Comparison of ENCODE assay signal across 23 cellular contexts in the genomic region with DNA sequence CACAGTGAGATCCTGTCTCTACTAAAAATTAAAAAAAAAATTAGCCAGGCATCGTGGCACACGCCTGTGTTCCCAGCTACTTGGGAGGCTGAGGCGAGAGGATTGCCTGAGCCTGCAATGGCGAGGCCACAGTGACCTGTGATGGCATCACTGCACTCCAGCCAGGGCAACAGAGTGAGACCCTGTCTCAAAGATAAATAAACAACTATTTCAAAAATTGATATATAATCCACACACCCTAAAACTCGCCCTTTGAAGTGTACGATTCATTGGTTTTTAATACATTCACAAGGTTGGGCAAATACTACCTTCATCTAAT. TPM values are rescaled to one million over a fixed set of nuclear protein-coding genes. Genes with fewer than 3 reads are reported as not detected.
DNase-seq lines count a peak whose midpoint lies in the region; ATAC-seq, FAIRE-seq and TF ChIP-seq lines count a peak whose summit lies in the region.
"Had no signal": no experiment of that assay in that cellular context is flagged by ENCODE, and none has a peak within 500 bp of the region (broad histone marks: within the 10 kb centered on the region; RNA-seq: fewer than 3 reads in every experiment).

No MANE protein-coding gene starts in this region.

- H3K4me1 ChIP-seq in HepG2 (ENCODE audit: insufficient read depth, low read length), result peaks cover 47% of the 10 kb centered on the region
- H3K4me1 ChIP-seq in right lobe of liver, result peaks cover 0 to 18% (median 3%) of the 10 kb centered on the region in 4 donors
- peaks cover 5 to 11% of the 10 kb centered on the region in 2 experiments; a peak in 4 of 5 replicates for H3K4me1 ChIP-seq in K562 (replicated peaks in 1 of 2; ENCODE audit: control insufficient read depth in 2 of 2, insufficient read depth in 2 of 2, low read length in 2 of 2)
- H3K4me1 ChIP-seq in right atrium auricular region, result no peaks in the 10 kb centered on the region
- H3K4me1 ChIP-seq: Caco-2 had no signal

- no peak overlapping the region for H3K27ac ChIP-seq in HepG2 (ENCODE audit: extremely low read length, insufficient read depth, low read length)
- no peak overlapping the region for H3K27ac ChIP-seq in right lobe of liver
- no peak overlapping the region for H3K27ac ChIP-seq in K562 (ENCODE audit: extremely low read depth, low read depth, low read length)
- no peak overlapping the region for H3K27ac ChIP-seq in right atrium auricular region
- H3K27ac ChIP-seq: 22Rv1, A549, C4-2B, HL-60 had no signal

- H3K4me3 ChIP-seq in HepG2 (replicated peaks in 1 of 3; ENCODE audit: insufficient read depth in 1 of 3, low read depth in 2 of 3, low read length in 3 of 3), result no peak overlapping the region
- H3K4me3 ChIP-seq in right lobe of liver, result no peak overlapping the region
- no peak overlapping the region for H3K4me3 ChIP-seq in K562
- no peak overlapping the region for H3K4me3 ChIP-seq in right atrium auricular region
- H3K4me3 ChIP-seq: A549 had no signal

- intact Hi-C loops in HepG2 (cut with micrococcal nuclease; ENCODE audit: unreplicated experiment), result no loop called here
- intact Hi-C loops in right lobe of liver (cut with DNase I), result no loop called here
- intact Hi-C loops in K562 (cut with micrococcal nuclease), result no loop called here
- intact Hi-C loops in left colon (cut with DNase I, micrococcal nuclease), result no loop called here

- TF ChIP-seq CTCF in HepG2 (CRISPR knock-in tag; IDR thresholded peaks at IDR 0.05) (no peak), right lobe of liver (IDR thresholded peaks at IDR 0.05) (no peak), K562 (IDR thresholded peaks at IDR 0.05 in 2 of 3, conservative IDR thresholded peaks at IDR 0.05 in 1 of 3; ENCODE audit: insufficient read depth in 2 of 3, low read depth in 1 of 3, low read length in 3 of 3) (no peak), right atrium auricular region (IDR thresholded peaks at IDR 0.05) (no peak)

- no peak for TF ChIP-seq EP300 in HepG2 (IDR thresholded peaks at IDR 0.05; ENCODE audit: low read depth in 2 of 2, low read length in 2 of 2)
- TF ChIP-seq EP300 in HepG2 (CRISPR knock-in tag; IDR thresholded peaks at IDR 0.05; ENCODE audit: borderline replicate concordance), result no peak
- TF ChIP-seq EP300 in K562 (IDR thresholded peaks at IDR 0.05; ENCODE audit: low read length), result no peak

- no peak for DNase-seq in HepG2 (ENCODE audit: low spot score)
- DNase-seq in right lobe of liver, result no peak
- DNase-seq in K562 (ENCODE audit: extremely low read depth in 1 of 4, low spot score in 3 of 4), result no peak
- DNase-seq in right atrium auricular region (ENCODE audit: low spot score), result no peak
- DNase-seq in cerebellar cortex (ENCODE audit: low spot score), result no peak
- DNase-seq in left colon, result no peak
- DNase-seq: AML-193; Caco-2; CD4-positive, alpha-beta T cell; GDM1; GOT3; H7; KG1 had no signal

- in situ Hi-C loops in HepG2 (cut with HindIII; ENCODE audit: extremely low pct_ligation_motif_present, low pct_unique_long_range_greater_than_20kb) (no loop called here), K562 (cut with MboI) (no loop called here)

- POLR2A ChIA-PET in HepG2 (lab: Yijun Ruan, JAX) (interaction anchor here (1.3 kb wide), 1 partner anchor 24 kb away, joined by 3 read pairs; a partner anchor contains a TSS), K562 (lab: Yijun Ruan, JAX) (no interaction called here)

- H3K9me3 ChIP-seq in HepG2 (ENCODE audit: low read length) (no peaks in the 10 kb centered on the region), right lobe of liver (no peaks in the 10 kb centered on the region), K562 (replicated peaks; ENCODE audit: control insufficient read depth, insufficient read depth, low read depth, low read length) (no peaks in the 10 kb centered on the region), right atrium auricular region (no peaks in the 10 kb centered on the region)
- H3K9me3 ChIP-seq: A549, Caco-2 had no signal

- TF ChIP-seq POLR2A in HepG2 (IDR thresholded peaks at IDR 0.05; ENCODE audit: insufficient read depth in 1 of 2, low read depth in 2 of 2, low read length in 2 of 2) (no peak), right lobe of liver (IDR thresholded peaks at IDR 0.05) (no peak), K562 (conservative IDR thresholded peaks at IDR 0.05) (no peak)

- H3K27me3 ChIP-seq in HepG2 (ENCODE audit: control insufficient read depth in 1 of 2, insufficient read depth in 2 of 2, low read length in 2 of 2) (no peaks in the 10 kb centered on the region), right lobe of liver (no peaks in the 10 kb centered on the region), K562 (ENCODE audit: control insufficient read depth in 2 of 2, insufficient read depth in 2 of 2, low read length in 2 of 2) (no peaks in the 10 kb centered on the region), right atrium auricular region (no peaks in the 10 kb centered on the region)

- H4K20me1 ChIP-seq in HepG2 (ENCODE audit: insufficient read depth, low read length), result no peaks in the 10 kb centered on the region
- H4K20me1 ChIP-seq in K562 (replicated peaks; ENCODE audit: control insufficient read depth, insufficient read depth, low read length), result no peaks in the 10 kb centered on the region

- H3K4me2 ChIP-seq in HepG2 (ENCODE audit: low read depth, low read length), result no peak overlapping the region
- no peak overlapping the region for H3K4me2 ChIP-seq in K562 (ENCODE audit: insufficient read depth, low read length)
- H3K4me2 ChIP-seq: A549 had no signal

- H3K9me1 ChIP-seq in K562 (ENCODE audit: control insufficient read depth, insufficient read depth, low read length), result peaks cover 5% of the 10 kb centered on the region

- H2AFZ ChIP-seq in HepG2 (ENCODE audit: low read length) (no peak overlapping the region), K562 (ENCODE audit: low read depth, low read length) (no peak overlapping the region)

- BruUV-seq in HepG2 (replicated peaks; lab: Mats Ljungman, UMichigan) (no TSS peak), K562 (replicated peaks; lab: Mats Ljungman, UMichigan) (no TSS peak)

- TF ChIP-seq RAD21 in HepG2 (CRISPR knock-in tag; IDR thresholded peaks at IDR 0.05) (no peak), K562 (CRISPR knock-in tag; conservative IDR thresholded peaks at IDR 0.05 in 1 of 2, IDR thresholded peaks at IDR 0.05 in 1 of 2) (no peak)

- H3K79me2 ChIP-seq in HepG2 (ENCODE audit: insufficient read depth, low read length) (no peaks in the 10 kb centered on the region), K562 (ENCODE audit: control insufficient read depth, insufficient read depth, low read length) (no peaks in the 10 kb centered on the region; the same call in 2 of the 3 replicates)

- FAIRE-seq in HepG2 (lab: Jason Lieb, UNC), result no peak
- no peak for FAIRE-seq in K562 (lab: Jason Lieb, UNC)
- FAIRE-seq: A549, D721Med, GM12892, GM18507 had no signal

- CTCF ChIA-PET in HepG2 (lab: Yijun Ruan, JAX; ENCODE audit: low intra/inter-chr PET ratio, low total read pairs) (no interaction called here), K562 (lab: Yijun Ruan, JAX; ENCODE audit: low intra/inter-chr PET ratio) (no interaction called here)

- ATAC-seq in HepG2 (no peak), right lobe of liver (no peak), K562 (no peak), left colon (no peak)
- ATAC-seq: A549 had no signal

- H3K36me3 ChIP-seq in HepG2 (replicated peaks in 1 of 2; ENCODE audit: control insufficient read depth in 1 of 2, insufficient read depth in 2 of 2, low read length in 2 of 2) (peaks cover 16 to 40% of the 10 kb centered on the region in 2 experiments; a peak in 4 of 5 replicates), right lobe of liver (peaks cover 0 to 26% (median 5%) of the 10 kb centered on the region in 4 donors), K562 (ENCODE audit: control insufficient read depth, insufficient read depth, low read length) (peaks cover 59% of the 10 kb centered on the region), right atrium auricular region (peaks cover 47% of the 10 kb centered on the region)

- WGBS in HepG2 (ENCODE audit: low lambda C conversion rate), result 96% methylated on average over 6 of the region's 6 CpGs
- WGBS in right lobe of liver (ENCODE audit: insufficient coverage, low coverage, low lambda C conversion rate, missing lambda C conversion rate), result 90% methylated on average over 6 of the region's 6 CpGs
- WGBS in K562 (ENCODE audit: insufficient coverage, low coverage, missing lambda C conversion rate), result 100% methylated on average over 6 of the region's 6 CpGs

- H3K9ac ChIP-seq in HepG2 (ENCODE audit: insufficient read depth, low read depth, low read length), result no peak overlapping the region
- H3K9ac ChIP-seq in K562 (ENCODE audit: insufficient read depth in 1 of 2, low read depth in 2 of 2, low read length in 2 of 2), result no peak overlapping the region

RNA-seq across cellular contexts. Expression of a gene that starts 12.1 kb away (rescaled TPM):
- 0.95 and 1.3 TPM in 2 replicates for total RNA-seq in HepG2 (2016; rRNA removed; fragmentation: Illumina TruSeq; extraction: Trizol)
- 0.30 and 0.44 TPM in 2 replicates for total RNA-seq in HepG2 (2016; cell fraction: cytosol; rRNA removed; fragmentation: Illumina TruSeq; extraction: Trizol; ENCODE audit: low read depth)
- 1.0 and 1.3 TPM in 2 replicates for total RNA-seq in HepG2 (2016; cell fraction: insoluble cytoplasmic fraction; rRNA removed; fragmentation: Illumina TruSeq; extraction: Trizol)
- 1.2 and 1.4 TPM in 2 replicates for total RNA-seq in HepG2 (2016; cell fraction: membrane; rRNA removed; fragmentation: Illumina TruSeq; extraction: Trizol)
- 0.47 and 1.1 TPM in 2 replicates for total RNA-seq in HepG2 (2016; cell fraction: nucleus; rRNA removed; fragmentation: Illumina TruSeq; extraction: Trizol)
- 0.33 and 0.61 TPM in 2 replicates for polyA plus RNA-seq in HepG2 (2011; rRNA removed)
- polyA plus RNA-seq in HepG2 (2011; cell fraction: cytosol; rRNA removed), result 0.45 and 0.47 TPM in 2 replicates
- polyA plus RNA-seq in HepG2 (2011; cell fraction: nucleus; rRNA removed), result 1.7 and 2.4 TPM in 2 replicates
- polyA plus RNA-seq in HepG2 (2012), result 2.7 and 4.4 TPM in 2 replicates
- polyA plus RNA-seq in HepG2 (2016; cell fraction: cytosol; fragmentation: Illumina TruSeq; extraction: Trizol; ENCODE audit: low read depth), result 0.70 and 0.91 TPM in 2 replicates
- polyA plus RNA-seq in HepG2 (2016; cell fraction: insoluble cytoplasmic fraction; fragmentation: Illumina TruSeq; extraction: Trizol; ENCODE audit: low read depth), result 3.0 and 3.7 TPM in 2 replicates
- 1.5 and 1.9 TPM in 2 replicates for polyA plus RNA-seq in HepG2 (2016; cell fraction: membrane; fragmentation: Illumina TruSeq; extraction: Trizol; ENCODE audit: low read depth)
- polyA plus RNA-seq in HepG2 (2016; cell fraction: nucleus; fragmentation: Illumina TruSeq; extraction: Trizol; ENCODE audit: insufficient read depth, low read depth), result 4.0 and 4.6 TPM in 2 replicates
- polyA minus RNA-seq in HepG2 (2011; rRNA and poly(A)+ RNA removed; ENCODE audit: low replicate concordance), result 0.70 and 1.7 TPM in 2 replicates
- polyA minus RNA-seq in HepG2 (2011; cell fraction: cytosol; rRNA and poly(A)+ RNA removed), result 1.4 and 1.6 TPM in 2 replicates
- 0.50 and 0.52 TPM in 2 replicates for polyA minus RNA-seq in HepG2 (2011; cell fraction: nucleus; rRNA and poly(A)+ RNA removed)
- 10 to 100 TPM in 1 of 6 experiments, 1 to 10 TPM in 5; 6.9 to 14.6 (median 9.4) TPM for total RNA-seq in right lobe of liver
- total RNA-seq in K562 (2011; cell fraction: chromatin; rRNA removed; ENCODE audit: low replicate concordance), result 3.7 and 10.7 TPM in 2 replicates
- 4.2 and 4.7 TPM in 2 replicates for total RNA-seq in K562 (2011; cell fraction: nucleolus; rRNA removed)
- total RNA-seq in K562 (2011; cell fraction: nucleoplasm; rRNA removed), result 2.7 and 3.1 TPM in 2 replicates
- 1.5 and 2.7 TPM in 2 replicates for total RNA-seq in K562 (2014; rRNA removed)
- total RNA-seq in K562 (2014; rRNA removed; fragmentation: Illumina TruSeq; extraction: Trizol), result 0.77 and 0.98 TPM in 2 replicates
- total RNA-seq in K562 (2015; rRNA removed; fragmentation: Illumina TruSeq; extraction: Trizol), result 2.1 and 2.8 TPM in 2 replicates
- total RNA-seq in K562 (2021), result 11.5 and 11.6 TPM in 2 replicates
- 0.47 and 1.2 TPM in 2 replicates for polyA plus RNA-seq in K562 (2011; rRNA removed)
- polyA plus RNA-seq in K562 (2011; cell fraction: cytosol; rRNA removed), result 1.2 and 1.9 TPM in 2 replicates
- polyA plus RNA-seq in K562 (2011; cell fraction: nucleus; rRNA removed), result 1.5 and 3.1 TPM in 2 replicates
- polyA plus RNA-seq in K562 (2012), result 6.6 and 8.4 TPM in 2 replicates
- 3.1 and 7.1 TPM in 2 replicates for polyA plus RNA-seq in K562 (2014; fragmentation: Illumina TruSeq; extraction: Trizol)
- polyA plus RNA-seq in K562 (2014; fragmentation: Nextera tagmentation; extraction: Ambion mirVana), result under 1 TPM; 0.07 to 0.11 TPM
- polyA plus RNA-seq in K562 (2014; rRNA removed), result 4.7 and 5.7 TPM in 2 replicates
- 0.45 and 0.60 TPM in 2 replicates for polyA minus RNA-seq in K562 (2011; rRNA and poly(A)+ RNA removed)
- polyA minus RNA-seq in K562 (2011; cell fraction: cytosol; rRNA and poly(A)+ RNA removed), result 4.6 and 6.3 TPM in 2 replicates
- 1.2 and 1.5 TPM in 2 replicates for polyA minus RNA-seq in K562 (2011; cell fraction: nucleus; rRNA and poly(A)+ RNA removed)
- total RNA-seq in right atrium auricular region, result 1 to 10 TPM; 3.0 to 7.6 TPM
- 10 to 100 TPM; 22.4 to 40.5 TPM for total RNA-seq in left colon

RNA-seq across cellular contexts. Expression of a gene that starts 23.9 kb away (rescaled TPM):
- total RNA-seq in HepG2 (2016; rRNA removed; fragmentation: Illumina TruSeq; extraction: Trizol) (49.3 and 59.8 TPM in 2 replicates), right lobe of liver (10 to 100 TPM; 10.8 to 53.9 (median 19.6) TPM), K562 (2014; rRNA removed) (68.9 and 91.1 TPM in 2 replicates), K562 (2014; rRNA removed; fragmentation: Illumina TruSeq; extraction: Trizol) (21.5 and 22.0 TPM in 2 replicates), K562 (2015; rRNA removed; fragmentation: Illumina TruSeq; extraction: Trizol) (46.6 and 46.7 TPM in 2 replicates), K562 (2021) (75.1 and 75.6 TPM in 2 replicates), right atrium auricular region (10 to 100 TPM; 23.3 to 27.2 TPM), left colon (100 to 1,000 TPM; 121 to 152 TPM)
- 8.6 and 11.0 TPM in 2 replicates for total RNA-seq in HepG2 (2016; cell fraction: cytosol; rRNA removed; fragmentation: Illumina TruSeq; extraction: Trizol; ENCODE audit: low read depth)
- total RNA-seq in HepG2 (2016; cell fraction: insoluble cytoplasmic fraction; rRNA removed; fragmentation: Illumina TruSeq; extraction: Trizol), result 52.7 and 59.0 TPM in 2 replicates
- 25.3 and 25.7 TPM in 2 replicates for total RNA-seq in HepG2 (2016; cell fraction: membrane; rRNA removed; fragmentation: Illumina TruSeq; extraction: Trizol)
- 20.1 and 21.0 TPM in 2 replicates for total RNA-seq in HepG2 (2016; cell fraction: nucleus; rRNA removed; fragmentation: Illumina TruSeq; extraction: Trizol)
- polyA plus RNA-seq in HepG2 (2011; rRNA removed) (57.9 and 69.4 TPM in 2 replicates), K562 (2011; rRNA removed) (43.1 and 53.5 TPM in 2 replicates), K562 (2014; fragmentation: Illumina TruSeq; extraction: Trizol) (31.7 and 59.9 TPM in 2 replicates), K562 (2014; fragmentation: Nextera tagmentation; extraction: Ambion mirVana) (1 to 10 TPM; 7.5 to 9.8 TPM), K562 (2014; rRNA removed) (52.2 and 56.2 TPM in 2 replicates)
- polyA plus RNA-seq in HepG2 (2011; cell fraction: cytosol; rRNA removed), result 64.8 and 97.9 TPM in 2 replicates
- polyA plus RNA-seq in HepG2 (2011; cell fraction: nucleus; rRNA removed), result 34.7 and 36.0 TPM in 2 replicates
- polyA plus RNA-seq in HepG2 (2012), result 36.2 and 55.0 TPM in 2 replicates
- 10.8 and 11.1 TPM in 2 replicates for polyA plus RNA-seq in HepG2 (2016; cell fraction: cytosol; fragmentation: Illumina TruSeq; extraction: Trizol; ENCODE audit: low read depth)
- 68.3 and 74.9 TPM in 2 replicates for polyA plus RNA-seq in HepG2 (2016; cell fraction: insoluble cytoplasmic fraction; fragmentation: Illumina TruSeq; extraction: Trizol; ENCODE audit: low read depth)
- 20.0 and 20.9 TPM in 2 replicates for polyA plus RNA-seq in HepG2 (2016; cell fraction: membrane; fragmentation: Illumina TruSeq; extraction: Trizol; ENCODE audit: low read depth)
- 31.2 and 32.3 TPM in 2 replicates for polyA plus RNA-seq in HepG2 (2016; cell fraction: nucleus; fragmentation: Illumina TruSeq; extraction: Trizol; ENCODE audit: insufficient read depth, low read depth)
- 93.3 and 183 TPM in 2 replicates for polyA minus RNA-seq in HepG2 (2011; rRNA and poly(A)+ RNA removed; ENCODE audit: low replicate concordance)
- polyA minus RNA-seq in HepG2 (2011; cell fraction: cytosol; rRNA and poly(A)+ RNA removed), result 76.8 and 81.5 TPM in 2 replicates
- 26.5 and 32.3 TPM in 2 replicates for polyA minus RNA-seq in HepG2 (2011; cell fraction: nucleus; rRNA and poly(A)+ RNA removed)
- 24.0 and 76.2 TPM in 2 replicates for total RNA-seq in K562 (2011; cell fraction: chromatin; rRNA removed; ENCODE audit: low replicate concordance)
- 70.4 and 72.2 TPM in 2 replicates for total RNA-seq in K562 (2011; cell fraction: nucleolus; rRNA removed)
- total RNA-seq in K562 (2011; cell fraction: nucleoplasm; rRNA removed), result 46.2 and 49.7 TPM in 2 replicates
- 65.0 and 129 TPM in 2 replicates for polyA plus RNA-seq in K562 (2011; cell fraction: cytosol; rRNA removed)
- polyA plus RNA-seq in K562 (2011; cell fraction: nucleus; rRNA removed), result 17.0 and 20.6 TPM in 2 replicates
- polyA plus RNA-seq in K562 (2012), result 66.2 and 90.2 TPM in 2 replicates
- polyA minus RNA-seq in K562 (2011; rRNA and poly(A)+ RNA removed), result 21.0 and 30.6 TPM in 2 replicates
- polyA minus RNA-seq in K562 (2011; cell fraction: cytosol; rRNA and poly(A)+ RNA removed), result 76.4 and 106 TPM in 2 replicates
- polyA minus RNA-seq in K562 (2011; cell fraction: nucleus; rRNA and poly(A)+ RNA removed), result 25.3 and 38.5 TPM in 2 replicates

RNA-seq across cellular contexts. Expression of a gene that starts 52.1 kb away (rescaled TPM):
- total RNA-seq in HepG2 (2016; rRNA removed; fragmentation: Illumina TruSeq; extraction: Trizol) (10.8 and 11.6 TPM in 2 replicates), right lobe of liver (10 to 100 TPM in 2 of 6 experiments, 1 to 10 TPM in 4; 4.7 to 11.9 (median 5.6) TPM), K562 (2014; rRNA removed) (17.1 and 22.2 TPM in 2 replicates), K562 (2014; rRNA removed; fragmentation: Illumina TruSeq; extraction: Trizol) (5.9 and 6.8 TPM in 2 replicates), K562 (2015; rRNA removed; fragmentation: Illumina TruSeq; extraction: Trizol) (10.4 and 10.9 TPM in 2 replicates), K562 (2021) (18.8 and 19.0 TPM in 2 replicates), right atrium auricular region (10 to 100 TPM; 30.5 to 51.3 TPM), left colon (10 to 100 TPM; 10.9 to 11.2 TPM)
- 1.9 and 2.0 TPM in 2 replicates for total RNA-seq in HepG2 (2016; cell fraction: cytosol; rRNA removed; fragmentation: Illumina TruSeq; extraction: Trizol; ENCODE audit: low read depth)
- 10.8 and 11.2 TPM in 2 replicates for total RNA-seq in HepG2 (2016; cell fraction: insoluble cytoplasmic fraction; rRNA removed; fragmentation: Illumina TruSeq; extraction: Trizol)
- 8.3 and 9.0 TPM in 2 replicates for total RNA-seq in HepG2 (2016; cell fraction: membrane; rRNA removed; fragmentation: Illumina TruSeq; extraction: Trizol)
- 6.7 and 7.8 TPM in 2 replicates for total RNA-seq in HepG2 (2016; cell fraction: nucleus; rRNA removed; fragmentation: Illumina TruSeq; extraction: Trizol)
- polyA plus RNA-seq in HepG2 (2011; rRNA removed) (3.2 and 4.2 TPM in 2 replicates), K562 (2011; rRNA removed) (3.9 and 5.1 TPM in 2 replicates), K562 (2014; fragmentation: Illumina TruSeq; extraction: Trizol) (6.3 and 8.2 TPM in 2 replicates), K562 (2014; fragmentation: Nextera tagmentation; extraction: Ambion mirVana) (under 1 TPM; 0.08 to 0.11 TPM), K562 (2014; rRNA removed) (10.2 and 10.7 TPM in 2 replicates)
- 3.1 and 4.4 TPM in 2 replicates for polyA plus RNA-seq in HepG2 (2011; cell fraction: cytosol; rRNA removed)
- polyA plus RNA-seq in HepG2 (2011; cell fraction: nucleus; rRNA removed), result 3.3 and 4.8 TPM in 2 replicates
- polyA plus RNA-seq in HepG2 (2012), result 0.23 and 0.29 TPM in 2 replicates
- polyA plus RNA-seq in HepG2 (2016; cell fraction: cytosol; fragmentation: Illumina TruSeq; extraction: Trizol; ENCODE audit: low read depth), result 0.88 and 1.0 TPM in 2 replicates
- 8.3 and 9.1 TPM in 2 replicates for polyA plus RNA-seq in HepG2 (2016; cell fraction: insoluble cytoplasmic fraction; fragmentation: Illumina TruSeq; extraction: Trizol; ENCODE audit: low read depth)
- polyA plus RNA-seq in HepG2 (2016; cell fraction: membrane; fragmentation: Illumina TruSeq; extraction: Trizol; ENCODE audit: low read depth), result 4.1 and 4.3 TPM in 2 replicates
- 6.8 TPM in 2 replicates for polyA plus RNA-seq in HepG2 (2016; cell fraction: nucleus; fragmentation: Illumina TruSeq; extraction: Trizol; ENCODE audit: insufficient read depth, low read depth)
- 16.5 and 16.7 TPM in 2 replicates for polyA minus RNA-seq in HepG2 (2011; rRNA and poly(A)+ RNA removed; ENCODE audit: low replicate concordance)
- 4.8 and 5.5 TPM in 2 replicates for polyA minus RNA-seq in HepG2 (2011; cell fraction: cytosol; rRNA and poly(A)+ RNA removed)
- 6.6 and 7.5 TPM in 2 replicates for polyA minus RNA-seq in HepG2 (2011; cell fraction: nucleus; rRNA and poly(A)+ RNA removed)
- 7.0 and 21.1 TPM in 2 replicates for total RNA-seq in K562 (2011; cell fraction: chromatin; rRNA removed; ENCODE audit: low replicate concordance)
- 19.5 and 24.3 TPM in 2 replicates for total RNA-seq in K562 (2011; cell fraction: nucleolus; rRNA removed)
- 12.9 and 14.3 TPM in 2 replicates for total RNA-seq in K562 (2011; cell fraction: nucleoplasm; rRNA removed)
- 4.3 and 9.5 TPM in 2 replicates for polyA plus RNA-seq in K562 (2011; cell fraction: cytosol; rRNA removed)
- polyA plus RNA-seq in K562 (2011; cell fraction: nucleus; rRNA removed), result 4.8 and 7.1 TPM in 2 replicates
- polyA plus RNA-seq in K562 (2012), result 0.79 and 0.89 TPM in 2 replicates
- polyA minus RNA-seq in K562 (2011; rRNA and poly(A)+ RNA removed), result 7.0 and 7.7 TPM in 2 replicates
- polyA minus RNA-seq in K562 (2011; cell fraction: cytosol; rRNA and poly(A)+ RNA removed), result 10.6 and 11.6 TPM in 2 replicates
- polyA minus RNA-seq in K562 (2011; cell fraction: nucleus; rRNA and poly(A)+ RNA removed), result 8.9 and 11.9 TPM in 2 replicates

RNA-seq across cellular contexts. Expression of a gene that starts 59.1 kb away (rescaled TPM):
- not detected in 2 replicates for total RNA-seq in HepG2 (2016; rRNA removed; fragmentation: Illumina TruSeq; extraction: Trizol)
- not detected in 2 replicates for total RNA-seq in HepG2 (2016; cell fraction: cytosol; rRNA removed; fragmentation: Illumina TruSeq; extraction: Trizol; ENCODE audit: low read depth)
- not detected in 2 replicates for total RNA-seq in HepG2 (2016; cell fraction: insoluble cytoplasmic fraction; rRNA removed; fragmentation: Illumina TruSeq; extraction: Trizol)
- not detected in 2 replicates for total RNA-seq in HepG2 (2016; cell fraction: membrane; rRNA removed; fragmentation: Illumina TruSeq; extraction: Trizol)
- total RNA-seq in HepG2 (2016; cell fraction: nucleus; rRNA removed; fragmentation: Illumina TruSeq; extraction: Trizol), result not detected in 2 replicates
- polyA plus RNA-seq in HepG2 (2011; rRNA removed), result not detected in 2 replicates
- polyA plus RNA-seq in HepG2 (2011; cell fraction: cytosol; rRNA removed), result not detected in 2 replicates
- not detected in 2 replicates for polyA plus RNA-seq in HepG2 (2011; cell fraction: nucleus; rRNA removed)
- polyA plus RNA-seq in HepG2 (2012), result not detected in 2 replicates
- polyA plus RNA-seq in HepG2 (2016; cell fraction: cytosol; fragmentation: Illumina TruSeq; extraction: Trizol; ENCODE audit: low read depth), result not detected in 2 replicates
- not detected in 2 replicates for polyA plus RNA-seq in HepG2 (2016; cell fraction: insoluble cytoplasmic fraction; fragmentation: Illumina TruSeq; extraction: Trizol; ENCODE audit: low read depth)
- polyA plus RNA-seq in HepG2 (2016; cell fraction: membrane; fragmentation: Illumina TruSeq; extraction: Trizol; ENCODE audit: low read depth), result not detected in 2 replicates
- not detected in 2 replicates for polyA plus RNA-seq in HepG2 (2016; cell fraction: nucleus; fragmentation: Illumina TruSeq; extraction: Trizol; ENCODE audit: insufficient read depth, low read depth)
- polyA minus RNA-seq in HepG2 (2011; rRNA and poly(A)+ RNA removed; ENCODE audit: low replicate concordance), result 0.09 TPM in 1 of 2 replicates, not detected in the other
- not detected in 2 replicates for polyA minus RNA-seq in HepG2 (2011; cell fraction: cytosol; rRNA and poly(A)+ RNA removed)
- not detected in 2 replicates for polyA minus RNA-seq in HepG2 (2011; cell fraction: nucleus; rRNA and poly(A)+ RNA removed)
- under 1 TPM in 3 of 6 experiments, not detected in 3; 0.15 to 0.35 (median 0.17) TPM for total RNA-seq in right lobe of liver
- total RNA-seq in K562 (2011; cell fraction: chromatin; rRNA removed; ENCODE audit: low replicate concordance), result not detected in 2 replicates
- not detected in 2 replicates for total RNA-seq in K562 (2011; cell fraction: nucleolus; rRNA removed)
- total RNA-seq in K562 (2011; cell fraction: nucleoplasm; rRNA removed), result not detected in 2 replicates
- total RNA-seq in K562 (2014; rRNA removed), result not detected in 2 replicates
- total RNA-seq in K562 (2014; rRNA removed; fragmentation: Illumina TruSeq; extraction: Trizol), result not detected in 2 replicates
- total RNA-seq in K562 (2015; rRNA removed; fragmentation: Illumina TruSeq; extraction: Trizol), result not detected in 2 replicates
- not detected in 2 replicates for total RNA-seq in K562 (2021)
- not detected in 2 replicates for polyA plus RNA-seq in K562 (2011; rRNA removed)
- not detected in 2 replicates for polyA plus RNA-seq in K562 (2011; cell fraction: cytosol; rRNA removed)
- polyA plus RNA-seq in K562 (2011; cell fraction: nucleus; rRNA removed), result not detected in 2 replicates
- polyA plus RNA-seq in K562 (2012), result not detected in 2 replicates
- not detected in 2 replicates for polyA plus RNA-seq in K562 (2014; fragmentation: Illumina TruSeq; extraction: Trizol)
- polyA plus RNA-seq in K562 (2014; fragmentation: Nextera tagmentation; extraction: Ambion mirVana), result not detected
- polyA plus RNA-seq in K562 (2014; rRNA removed), result not detected in 2 replicates
- polyA minus RNA-seq in K562 (2011; rRNA and poly(A)+ RNA removed), result not detected in 2 replicates
- polyA minus RNA-seq in K562 (2011; cell fraction: cytosol; rRNA and poly(A)+ RNA removed), result not detected in 2 replicates
- not detected in 2 replicates for polyA minus RNA-seq in K562 (2011; cell fraction: nucleus; rRNA and poly(A)+ RNA removed)
- not detected for total RNA-seq in right atrium auricular region
- under 1 TPM; 0.21 to 0.42 TPM for total RNA-seq in left colon
- total RNA-seq: Caco-2, Daoy, H7, HT1080 had no signal
- polyA plus RNA-seq: A549, BJ had no signal
